ENCODE assay signal across 33 cellular contexts in genomic region chr6:2439632-2440031, GRCh38.
"Had no signal": no experiment of that assay in that cellular context is flagged by ENCODE, and none has a peak within 500 bp of the region (broad histone marks: within the 10 kb centered on the region; RNA-seq: fewer than 3 reads in every experiment).

No MANE protein-coding gene starts in this region.

- H3K9me3 Mint-ChIP-seq: activated B cell treated with CpG ODN at 0.5 μM for 24 hours; activated CD8-positive, alpha-beta T cell treated with anti-CD3 and anti-CD28 coated beads for 36 hours; activated naive CD4-positive, alpha-beta T cell treated with anti-CD3 and anti-CD28 coated beads for 36 hours; activated naive CD4-positive, alpha-beta T cell treated with anti-CD3 and anti-CD28 coated beads, Interleukin-2, amount 50 U/mL, for 24 hours; activated naive CD8-positive, alpha-beta T cell treated with anti-CD3 and anti-CD28 coated beads for 36 hours; activated naive CD8-positive, alpha-beta T cell treated with anti-CD3 and anti-CD28 coated beads, Interleukin-2, amount 50 U/mL, for 24 hours; activated T-cell treated with anti-CD3 and anti-CD28 coated beads, Interleukin-2, amount 50 U/mL, for 4 hours; activated T-helper 1 cell treated with anti-CD3 and anti-CD28 coated beads, Interleukin-12 subunit alpha, Interleukin-12 subunit beta, Interleukin-2, Interleukin-4 antibody, amounts not matched to agents 30 ng/mL and 10 ng/mL and 1 ng/mL, durations not matched to agents 14 hours and 24 hours and 36 hours; activated T-helper 2 cell treated with anti-CD3 and anti-CD28 coated beads, Interferon-gamma antibody, Interleukin-2, Interleukin-4, amounts not matched to agents 10 μg/mL and 5 μg/mL and 100 μg/mL, durations not matched to agents 14 hours and 24 hours and 36 hours; effector memory CD8-positive, alpha-beta T cell; T-helper 2 cell treated with Interferon-gamma antibody and Interleukin-4, amounts not matched to agents 5 μg/mL and 100 μg/mL, for 36 hours had no signal

- ATAC-seq: activated CD4-positive, CD25-positive, alpha-beta regulatory T cell treated with anti-CD3 and anti-CD28 coated beads, Interleukin-2, amount 50 U/mL, for 24 hours; activated CD8-positive, alpha-beta T cell treated with anti-CD3 and anti-CD28 coated beads for 36 hours; activated naive CD8-positive, alpha-beta T cell treated with anti-CD3 and anti-CD28 coated beads, Interleukin-2, amount 50 U/mL, for 24 hours; activated T-cell treated with anti-CD3 and anti-CD28 coated beads, Interleukin-2, amount 50 U/mL, for 4 hours; body of pancreas; effector memory CD8-positive, alpha-beta T cell; gastroesophageal sphincter; heart right ventricle; T-helper 17 cell had no signal

- H3K27me3 ChIP-seq: adrenal gland, body of pancreas, esophagus squamous epithelium, gastroesophageal sphincter, heart right ventricle had no signal

- H3K9me3 ChIP-seq: adrenal gland, body of pancreas, esophagus squamous epithelium, gastroesophageal sphincter, heart right ventricle had no signal

- H3K27ac Mint-ChIP-seq: activated B cell treated with CpG ODN at 0.5 μM for 24 hours; activated CD8-positive, alpha-beta T cell treated with anti-CD3 and anti-CD28 coated beads for 36 hours; activated naive CD4-positive, alpha-beta T cell treated with anti-CD3 and anti-CD28 coated beads for 36 hours; activated naive CD4-positive, alpha-beta T cell treated with anti-CD3 and anti-CD28 coated beads, Interleukin-2, amount 50 U/mL, for 24 hours; activated naive CD8-positive, alpha-beta T cell treated with anti-CD3 and anti-CD28 coated beads for 36 hours; activated naive CD8-positive, alpha-beta T cell treated with anti-CD3 and anti-CD28 coated beads, Interleukin-2, amount 50 U/mL, for 24 hours; activated T-helper 1 cell treated with anti-CD3 and anti-CD28 coated beads, Interleukin-12 subunit alpha, Interleukin-12 subunit beta, Interleukin-2, Interleukin-4 antibody, amounts not matched to agents 30 ng/mL and 10 ng/mL and 1 ng/mL, durations not matched to agents 14 hours and 24 hours and 36 hours; activated T-helper 2 cell treated with anti-CD3 and anti-CD28 coated beads, Interferon-gamma antibody, Interleukin-2, Interleukin-4, amounts not matched to agents 10 μg/mL and 5 μg/mL and 100 μg/mL, durations not matched to agents 14 hours and 24 hours and 36 hours; effector memory CD8-positive, alpha-beta T cell; T-helper 17 cell; T-helper 2 cell treated with Interferon-gamma antibody and Interleukin-4, amounts not matched to agents 5 μg/mL and 100 μg/mL, for 36 hours had no signal

- H3K27me3 Mint-ChIP-seq: activated B cell treated with CpG ODN at 0.5 μM for 24 hours; activated CD8-positive, alpha-beta T cell treated with anti-CD3 and anti-CD28 coated beads for 36 hours; activated naive CD4-positive, alpha-beta T cell treated with anti-CD3 and anti-CD28 coated beads, Interleukin-2, amount 50 U/mL, for 24 hours; activated naive CD8-positive, alpha-beta T cell treated with anti-CD3 and anti-CD28 coated beads for 36 hours; activated naive CD8-positive, alpha-beta T cell treated with anti-CD3 and anti-CD28 coated beads, Interleukin-2, amount 50 U/mL, for 24 hours; T-helper 17 cell had no signal

- DNase-seq: activated B cell treated with CpG ODN at 0.5 μM for 24 hours; activated CD4-positive, alpha-beta T cell treated with anti-CD3 and anti-CD28 coated beads for 48 hours; activated CD4-positive, alpha-beta T cell treated with anti-CD3 and anti-CD28 coated beads, Interleukin-2, amount 50 U/mL, for 1 hour; activated CD4-positive, alpha-beta T cell treated with anti-CD3 and anti-CD28 coated beads, Interleukin-2, amount 50 U/mL, for 48 hours; activated CD8-positive, alpha-beta memory T cell treated with anti-CD3 and anti-CD28 coated beads for 24 hours; activated CD8-positive, alpha-beta T cell treated with anti-CD3 and anti-CD28 coated beads for 36 hours; activated effector memory CD4-positive, alpha-beta T cell treated with anti-CD3 and anti-CD28 coated beads, Interleukin-2, amount 50 U/mL, for 16 hours; activated naive CD4-positive, alpha-beta T cell treated with anti-CD3 and anti-CD28 coated beads for 36 hours; activated naive CD8-positive, alpha-beta T cell treated with anti-CD3 and anti-CD28 coated beads for 36 hours; activated naive CD8-positive, alpha-beta T cell treated with anti-CD3 and anti-CD28 coated beads, Interleukin-2, amount 50 U/mL, for 24 hours; activated T-cell treated with anti-CD3 and anti-CD28 coated beads, Interleukin-2, amount 50 U/mL, for 4 hours; adrenal gland; amygdala; aorta; body of pancreas; caudate nucleus; cortex of kidney; dermis blood vessel endothelial cell; effector CD4-positive, alpha-beta T cell; effector memory CD8-positive, alpha-beta T cell; erythroblast; esophagus squamous epithelium; foreskin melanocyte; heart right ventricle; T-helper 17 cell; T1000; WERI-Rb-1 had no signal

- H3K4me1 Mint-ChIP-seq: activated B cell treated with CpG ODN at 0.5 μM for 24 hours; activated naive CD4-positive, alpha-beta T cell treated with anti-CD3 and anti-CD28 coated beads, Interleukin-2, amount 50 U/mL, for 24 hours; activated naive CD8-positive, alpha-beta T cell treated with anti-CD3 and anti-CD28 coated beads for 36 hours; activated naive CD8-positive, alpha-beta T cell treated with anti-CD3 and anti-CD28 coated beads, Interleukin-2, amount 50 U/mL, for 24 hours; T-helper 17 cell had no signal

- H3K4me3 ChIP-seq: adrenal gland, body of pancreas, esophagus squamous epithelium, gastroesophageal sphincter, heart right ventricle had no signal

- H3K36me3 ChIP-seq: adrenal gland, esophagus squamous epithelium, WERI-Rb-1 had no signal

- H3K27ac ChIP-seq: adrenal gland, body of pancreas, esophagus squamous epithelium, gastroesophageal sphincter, heart right ventricle, WERI-Rb-1 had no signal

- H3K4me1 ChIP-seq: adrenal gland, body of pancreas, gastroesophageal sphincter, heart right ventricle had no signal

- H3K4me3 Mint-ChIP-seq: activated B cell treated with CpG ODN at 0.5 μM for 24 hours; activated CD8-positive, alpha-beta T cell treated with anti-CD3 and anti-CD28 coated beads for 36 hours; activated naive CD4-positive, alpha-beta T cell treated with anti-CD3 and anti-CD28 coated beads for 36 hours; activated naive CD4-positive, alpha-beta T cell treated with anti-CD3 and anti-CD28 coated beads, Interleukin-2, amount 50 U/mL, for 24 hours; activated naive CD8-positive, alpha-beta T cell treated with anti-CD3 and anti-CD28 coated beads for 36 hours; activated naive CD8-positive, alpha-beta T cell treated with anti-CD3 and anti-CD28 coated beads, Interleukin-2, amount 50 U/mL, for 24 hours; activated T-cell treated with anti-CD3 and anti-CD28 coated beads, Interleukin-2, amount 50 U/mL, for 4 hours; activated T-helper 1 cell treated with anti-CD3 and anti-CD28 coated beads, Interleukin-12 subunit alpha, Interleukin-12 subunit beta, Interleukin-2, Interleukin-4 antibody, amounts not matched to agents 30 ng/mL and 10 ng/mL and 1 ng/mL, durations not matched to agents 14 hours and 24 hours and 36 hours; effector memory CD8-positive, alpha-beta T cell; T-helper 17 cell; T-helper 2 cell treated with Interferon-gamma antibody and Interleukin-4, amounts not matched to agents 5 μg/mL and 100 μg/mL, for 36 hours had no signal
